8 cellular contexts compared by ENCODE assay signal in genomic region chr3:139324456-139324855, GRCh38.
"Had no signal": no experiment of that assay in that cellular context is flagged by ENCODE, and none has a peak within 500 bp of the region (broad histone marks: within the 10 kb centered on the region; RNA-seq: fewer than 3 reads in every experiment).

No MANE protein-coding gene starts in this region.

- DNase-seq: GM23248, GOT3, H9, HCEC 1CT, IMR-90, KBM-7 had no signal

- H2AFZ ChIP-seq: GM23248 had no signal

- FAIRE-seq: HTR-8/SVneo had no signal

- H3K4me3 ChIP-seq: GM23248 had no signal

- H3K9ac ChIP-seq: GM23248, KMS-11 had no signal

- H3K27ac ChIP-seq: GM23248, KMS-11 had no signal

- H3K4me2 ChIP-seq: KMS-11 had no signal
